ENCODE assay signal across 16 cellular contexts in genomic region chr3:87127286-87127685, GRCh38.
"Had no signal": no experiment of that assay in that cellular context is flagged by ENCODE, and none has a peak within 500 bp of the region (broad histone marks: within the 10 kb centered on the region; RNA-seq: fewer than 3 reads in every experiment).

No MANE protein-coding gene starts in this region.

- H3K4me3 ChIP-seq: ascending aorta, breast epithelium, tibial nerve, vagina had no signal

- ATAC-seq: activated CD4-positive, CD25-positive, alpha-beta regulatory T cell treated with anti-CD3 and anti-CD28 coated beads, Interleukin-2, amount 50 U/mL, for 24 hours; effector memory CD8-positive, alpha-beta T cell; foreskin keratinocyte; left ventricle myocardium superior; natural killer cell; stimulated activated naive B cell treated with anti-CD40 and anti-IgM and Interleukin-4, amounts not matched to agents 10 μg/mL and 1 μg/mL and 100 μg/mL, for 72 hours; T-helper 17 cell had no signal

- H3K9me3 ChIP-seq: ascending aorta, breast epithelium, neutrophil, tibial nerve, vagina had no signal

- H3K36me3 ChIP-seq: ascending aorta, breast epithelium, neutrophil, tibial nerve, vagina had no signal

- H3K27ac ChIP-seq: ascending aorta, breast epithelium, foreskin keratinocyte, neutrophil, tibial nerve, vagina had no signal

- H3K27me3 ChIP-seq: ascending aorta, breast epithelium, foreskin keratinocyte, neutrophil, tibial nerve, vagina had no signal

- DNase-seq: cerebellar nuclear complex; effector memory CD8-positive, alpha-beta T cell; foreskin keratinocyte; kidney glomerular epithelial cell; left ventricle myocardium superior; natural killer cell; stimulated activated CD4-positive, alpha-beta T cell treated with anti-CD3 and anti-CD28 coated beads, Interleukin-15, amount 100 ng/mL, for 24 hours; stimulated activated CD4-positive, alpha-beta T cell treated with anti-CD3 and anti-CD28 coated beads, Interleukin-4, amount 100 ng/mL, for 1 hour; stimulated activated naive B cell treated with anti-CD40 and anti-IgM and Interleukin-4, amounts not matched to agents 10 μg/mL and 1 μg/mL and 100 μg/mL, for 72 hours; T-helper 17 cell had no signal

- H3K4me1 ChIP-seq: ascending aorta, breast epithelium, foreskin keratinocyte, tibial nerve, vagina had no signal
